9 cellular contexts compared by ENCODE assay signal in the genomic region with DNA sequence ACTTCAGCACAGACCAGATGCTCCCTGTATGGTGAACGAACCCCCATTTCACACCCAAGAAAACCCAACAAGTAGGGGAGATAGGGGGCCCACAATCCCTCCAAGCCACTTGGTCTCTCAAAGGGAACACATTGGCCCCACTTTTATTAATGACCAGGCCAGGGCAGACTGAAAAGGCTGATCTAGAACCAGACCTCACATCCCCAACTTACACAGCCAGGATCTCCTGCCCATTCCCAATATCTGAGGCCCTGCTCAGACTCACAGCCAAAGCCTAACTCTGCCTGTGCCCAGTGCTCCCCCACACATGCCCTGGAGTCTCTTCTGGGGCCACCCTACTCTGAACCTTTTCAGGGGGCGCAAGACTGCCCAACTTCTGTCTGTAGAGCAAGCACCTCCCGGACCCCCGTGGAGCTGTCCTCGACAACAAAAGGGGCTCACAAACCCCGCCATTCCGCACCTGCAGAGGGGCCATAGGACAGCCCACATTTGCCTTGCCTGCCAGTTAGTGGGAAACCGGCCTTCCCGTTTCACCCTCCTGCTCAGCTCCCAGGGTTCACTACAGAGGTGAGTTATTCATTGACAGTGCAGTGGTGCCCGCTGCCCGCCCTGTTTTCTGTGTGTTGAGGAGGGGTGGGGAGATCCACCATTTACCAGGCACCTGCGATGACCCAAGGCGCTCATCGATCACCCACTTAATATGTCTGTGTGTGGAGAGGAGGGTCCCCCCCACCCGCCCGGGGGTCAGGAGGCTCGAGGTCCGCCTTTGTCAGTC. TPM values are rescaled to one million over a fixed set of nuclear protein-coding genes. Genes with fewer than 3 reads are reported as not detected.
DNase-seq lines count a peak whose midpoint lies in the region; ATAC-seq and TF ChIP-seq lines count a peak whose summit lies in the region.
"Had no signal": no experiment of that assay in that cellular context is flagged by ENCODE, and none has a peak within 500 bp of the region (broad histone marks: within the 10 kb centered on the region; RNA-seq: fewer than 3 reads in every experiment).

No MANE protein-coding gene starts in this region.

- peak overlapping the region; percentile 32 for H3K4me3 Mint-ChIP-seq in activated T-cell treated with anti-CD3 and anti-CD28 coated beads, Interleukin-2, amount 50 U/mL, for 24 hours
- peak overlapping the region; percentile 41 for H3K4me3 Mint-ChIP-seq in activated T-helper 17 cell treated with anti-CD3 and anti-CD28 coated beads, Interleukin-2, amount 50 U/mL, for 72 hours

- H3K36me3 Mint-ChIP-seq in activated T-cell treated with anti-CD3 and anti-CD28 coated beads, Interleukin-2, amount 50 U/mL, for 24 hours (ENCODE audit: low read depth) = peaks cover 28% of the 10 kb centered on the region
- peaks cover 17% of the 10 kb centered on the region for H3K36me3 Mint-ChIP-seq in activated T-helper 17 cell treated with anti-CD3 and anti-CD28 coated beads, Interleukin-2, amount 50 U/mL, for 72 hours (ENCODE audit: low read depth)

- H3K4me1 ChIP-seq in iPS-20b (ENCODE audit: insufficient read depth, low read length) (peaks cover 19% of the 10 kb centered on the region; the same call in 1 of the 2 replicates), stomach (peaks cover 51 to 79% (median 62%) of the 10 kb centered on the region in 4 donors)

- intact Hi-C loops in stomach (cut with DNase I; ENCODE audit: low total_unique reads) = no loop called here

- H3K27ac ChIP-seq in iPS-20b (ENCODE audit: low read length) (no peak overlapping the region), stomach (peak overlapping the region; percentile 90 to 97 (median 93))

- ATAC-seq in activated T-helper 17 cell treated with anti-CD3 and anti-CD28 coated beads, Interleukin-2, amount 50 U/mL, for 72 hours (replicated peaks) = no peak
- ATAC-seq in GM19035 (IDR thresholded peaks at IDR 0.05; ENCODE audit: unreplicated experiment) = no peak
- no peak for ATAC-seq in HG03378 (IDR thresholded peaks at IDR 0.05; ENCODE audit: unreplicated experiment)
- ATAC-seq in GM21529 (IDR thresholded peaks at IDR 0.05; ENCODE audit: unreplicated experiment) = no peak

- 16 to 29% (median 18%) methylated on average over 13 to 18 of the region's 18 CpGs for WGBS in stomach, 5 donors

- H3K27me3 Mint-ChIP-seq in activated T-cell treated with anti-CD3 and anti-CD28 coated beads, Interleukin-2, amount 50 U/mL, for 24 hours = peaks cover 6% of the 10 kb centered on the region
- H3K27me3 Mint-ChIP-seq in activated T-helper 17 cell treated with anti-CD3 and anti-CD28 coated beads, Interleukin-2, amount 50 U/mL, for 72 hours = no peaks in the 10 kb centered on the region

- peak overlapping the region; percentile 84 for H3K4me3 ChIP-seq in iPS-20b (ENCODE audit: low read length)
- H3K4me3 ChIP-seq in stomach = peak overlapping the region; percentile 58 to 91 (median 87)

- H3K36me3 ChIP-seq in iPS-20b (ENCODE audit: insufficient read depth, low read depth, low read length) = peaks cover 46% of the 10 kb centered on the region
- H3K36me3 ChIP-seq in stomach = peaks cover 8 to 28% (median 25%) of the 10 kb centered on the region in 4 donors

- DNase-seq in activated T-cell treated with anti-CD3 and anti-CD28 coated beads, Interleukin-2, amount 50 U/mL, for 24 hours = no peak
- DNase-seq in activated T-cell treated with anti-CD3 and anti-CD28 coated beads for 4 hours (no peak), stomach (peak; percentile 64)

- H3K27me3 ChIP-seq in iPS-20b (ENCODE audit: insufficient read depth, low read length) (no peaks in the 10 kb centered on the region), stomach (peaks cover 0 to 5% (median 0%) of the 10 kb centered on the region in 3 donors)

- H3K9me3 Mint-ChIP-seq in activated T-cell treated with anti-CD3 and anti-CD28 coated beads, Interleukin-2, amount 50 U/mL, for 24 hours = no peaks in the 10 kb centered on the region
- H3K9me3 Mint-ChIP-seq in activated T-helper 17 cell treated with anti-CD3 and anti-CD28 coated beads, Interleukin-2, amount 50 U/mL, for 72 hours = no peaks in the 10 kb centered on the region

- H3K4me1 Mint-ChIP-seq in activated T-cell treated with anti-CD3 and anti-CD28 coated beads, Interleukin-2, amount 50 U/mL, for 24 hours (ENCODE audit: low read depth) = peaks cover 8% of the 10 kb centered on the region
- no peaks in the 10 kb centered on the region for H3K4me1 Mint-ChIP-seq in activated T-helper 17 cell treated with anti-CD3 and anti-CD28 coated beads, Interleukin-2, amount 50 U/mL, for 72 hours

- peak overlapping the region; percentile 84 for H3K9ac ChIP-seq in iPS-20b (ENCODE audit: low read depth, low read length)

- TF ChIP-seq EP300 in stomach (IDR thresholded peaks at IDR 0.05) = no peak

- H3K27ac Mint-ChIP-seq in activated T-cell treated with anti-CD3 and anti-CD28 coated beads, Interleukin-2, amount 50 U/mL, for 24 hours = no peak overlapping the region
- no peak overlapping the region for H3K27ac Mint-ChIP-seq in activated T-helper 17 cell treated with anti-CD3 and anti-CD28 coated beads, Interleukin-2, amount 50 U/mL, for 72 hours

- no peak for TF ChIP-seq CTCF in stomach (IDR thresholded peaks at IDR 0.05)

- TF ChIP-seq POLR2A in stomach (IDR thresholded peaks at IDR 0.05) = no peak

- no peaks in the 10 kb centered on the region for H3K9me3 ChIP-seq in iPS-20b (ENCODE audit: insufficient read depth, low read depth, low read length)
- H3K9me3 ChIP-seq in stomach = no peaks in the 10 kb centered on the region

RNA-seq across cellular contexts. Expression of a gene that starts 1.6 kb away (rescaled TPM):
- 1 to 10 TPM; 3.5 to 3.8 TPM for total RNA-seq in activated T-helper 17 cell treated with anti-CD3 and anti-CD28 coated beads, Interleukin-2, amount 50 U/mL, for 72 hours
- total RNA-seq in stomach = 100 to 1,000 TPM in 4 of 5 donors, 10 to 100 TPM in 1; 86.7 to 874 (median 314) TPM
- 100 to 1,000 TPM in 1 of 3 donors, 10 to 100 TPM in 2; 13.9 to 157 (median 45.0) TPM for polyA plus RNA-seq in stomach

RNA-seq across cellular contexts. Expression of a gene that starts 11.6 kb away (rescaled TPM):
- 10 to 100 TPM; 15.5 to 28.4 TPM for total RNA-seq in activated T-helper 17 cell treated with anti-CD3 and anti-CD28 coated beads, Interleukin-2, amount 50 U/mL, for 72 hours
- 10 to 100 TPM in 1 of 5 donors, 1 to 10 TPM in 4; 1.8 to 12.5 (median 7.1) TPM for total RNA-seq in stomach
- polyA plus RNA-seq in stomach = 10 to 100 TPM in 1 of 3 donors, 1 to 10 TPM in 2; 6.0 to 10.3 (median 9.5) TPM

RNA-seq across cellular contexts. Expression of a gene that starts 11.8 kb away (rescaled TPM):
- 100 to 1,000 TPM; 181 to 328 TPM for total RNA-seq in activated T-helper 17 cell treated with anti-CD3 and anti-CD28 coated beads, Interleukin-2, amount 50 U/mL, for 72 hours
- 100 to 1,000 TPM; 107 to 298 (median 230) TPM for total RNA-seq in stomach
- polyA plus RNA-seq in stomach = 100 to 1,000 TPM; 644 to 702 (median 660) TPM

RNA-seq across cellular contexts. Expression of a gene that starts 18.3 kb away (rescaled TPM):
- total RNA-seq in activated T-helper 17 cell treated with anti-CD3 and anti-CD28 coated beads, Interleukin-2, amount 50 U/mL, for 72 hours = 10 to 100 TPM; 10.5 to 14.9 TPM
- total RNA-seq in stomach = 10 to 100 TPM in 2 of 5 donors, 1 to 10 TPM in 3; 2.3 to 34.4 (median 5.5) TPM
- 1 to 10 TPM; 2.9 to 5.8 (median 3.2) TPM for polyA plus RNA-seq in stomach

RNA-seq across cellular contexts. Expression of a gene that starts 56.3 kb away (rescaled TPM):
- total RNA-seq in activated T-helper 17 cell treated with anti-CD3 and anti-CD28 coated beads, Interleukin-2, amount 50 U/mL, for 72 hours = not detected
- total RNA-seq in stomach = not detected
- not detected for polyA plus RNA-seq in stomach
- total RNA-seq: dermis microvascular lymphatic vessel endothelial cell had no signal

Comparison
In these comparisons a context has a peak if more than half of its experiments do, and no peak if none do; other contexts are left out.
1. RNA of a gene that starts 1.6 kb away (total RNA-seq): 86.7 to 874 TPM in stomach; 3.5 to 3.8 TPM in activated T-helper 17 cell treated with anti-CD3 and anti-CD28 coated beads, Interleukin-2, amount 50 U/mL, for 72 hours; every median in the first group is over 10 times any median in the second.